8 cellular contexts compared by ENCODE assay signal in genomic region chr18:812673-813404, GRCh38. TPM values are rescaled to one million over a fixed set of nuclear protein-coding genes. Genes with fewer than 3 reads are reported as not detected.
DNase-seq lines count a peak whose midpoint lies in the region; ATAC-seq, FAIRE-seq and TF ChIP-seq lines count a peak whose summit lies in the region.

No MANE protein-coding gene starts in this region.

- BruUV-seq in HepG2 (replicated peaks; lab: Mats Ljungman, UMichigan): TSS peak; percentile 89

- H3K36me3 ChIP-seq in colonic mucosa (no peaks in the 10 kb centered on the region), HepG2 (replicated peaks in 1 of 2; ENCODE audit: control insufficient read depth in 1 of 2, insufficient read depth in 2 of 2, low read length in 2 of 2) (no peaks in the 10 kb centered on the region)

- peaks cover 10% of the 10 kb centered on the region for H4K20me1 ChIP-seq in HepG2 (ENCODE audit: insufficient read depth, low read length)

- POLR2A ChIA-PET in HepG2 (lab: Yijun Ruan, JAX): interaction anchor here (0.7 to 1.6 kb wide), 8 partner anchors 17 to 130 kb away, joined by 3 to 10 read pairs (median 4); partner anchors contain the start of gene ENOSF1

- DNase-seq in GM10266 (ENCODE audit: extremely low spot score) (peak; percentile 28), NCI-H146 treated with DMSO at 0.1 percent for 48 hours (lab: John Stamatoyannopoulos, UW; ENCODE audit: unreplicated experiment) (peak; percentile 74), colonic mucosa (peak; percentile 80), HepG2 (ENCODE audit: low spot score) (peak; percentile 37), superior temporal gyrus (ENCODE audit: extremely low spot score) (no peak)
- peak; percentile 32 to 42 for DNase-seq in activated CD4-positive, alpha-beta T cell treated with anti-CD3 and anti-CD28 coated beads for 24 hours (ENCODE audit: low read depth in 2 of 2)
- peak; percentile 50 to 79 for DNase-seq in stimulated activated CD4-positive, alpha-beta T cell treated with anti-CD3 and anti-CD28 coated beads, Interleukin-4, amount 100 ng/mL, for 4 hours

- peaks cover 40% of the 10 kb centered on the region for H3K79me2 ChIP-seq in HepG2 (ENCODE audit: insufficient read depth, low read length)

- TF ChIP-seq CTCF in GM10266 (IDR thresholded peaks at IDR 0.05; ENCODE audit: control insufficient read depth, insufficient read depth, low read depth, missing control alignments): no peak
- TF ChIP-seq CTCF in colonic mucosa (IDR thresholded peaks at IDR 0.05): no peak
- TF ChIP-seq CTCF in HepG2 (CRISPR knock-in tag; IDR thresholded peaks at IDR 0.05): no peak

- TF ChIP-seq EP300 in HepG2 (IDR thresholded peaks at IDR 0.05; ENCODE audit: low read depth in 2 of 2, low read length in 2 of 2) (no peak), HepG2 (CRISPR knock-in tag; IDR thresholded peaks at IDR 0.05; ENCODE audit: borderline replicate concordance) (no peak)

- no peak for FAIRE-seq in HepG2 (lab: Jason Lieb, UNC)

- TF ChIP-seq POLR2A in HepG2 (IDR thresholded peaks at IDR 0.05; ENCODE audit: insufficient read depth in 1 of 2, low read depth in 2 of 2, low read length in 2 of 2): peak in 1 of 2 experiments; percentile 69; a peak in 2 of 4 replicates

- peak overlapping the region; percentile 90 for H3K27ac ChIP-seq in colonic mucosa
- H3K27ac ChIP-seq in HepG2 (ENCODE audit: extremely low read length, insufficient read depth, low read length): peak overlapping the region; percentile 89

- H3K9me3 ChIP-seq in colonic mucosa (no peaks in the 10 kb centered on the region), HepG2 (ENCODE audit: low read length) (no peaks in the 10 kb centered on the region)

- H3K4me3 ChIP-seq in colonic mucosa (peak overlapping the region; percentile 88), HepG2 (replicated peaks in 1 of 3; ENCODE audit: insufficient read depth in 1 of 3, low read depth in 2 of 3, low read length in 3 of 3) (peak overlapping the region; percentile 69 to 99 (median 99))

- in situ Hi-C loops in HepG2 (cut with HindIII; ENCODE audit: extremely low pct_ligation_motif_present, low pct_unique_long_range_greater_than_20kb): no loop called here

- peak overlapping the region; percentile 85 to 95 for H3K9ac ChIP-seq in colonic mucosa (ENCODE audit: low read depth in 2 of 2, low read length in 2 of 2)
- H3K9ac ChIP-seq in HepG2 (ENCODE audit: insufficient read depth, low read depth, low read length): peak overlapping the region; percentile 90

- H3K27me3 ChIP-seq in colonic mucosa (no peaks in the 10 kb centered on the region), HepG2 (ENCODE audit: control insufficient read depth in 1 of 2, insufficient read depth in 2 of 2, low read length in 2 of 2) (no peaks in the 10 kb centered on the region; a peak in 1 of 5 replicates)

- TF ChIP-seq RAD21 in HepG2 (CRISPR knock-in tag; IDR thresholded peaks at IDR 0.05): no peak

- intact Hi-C loops in colonic mucosa (cut with DNase I): no loop called here
- intact Hi-C loops in HepG2 (cut with micrococcal nuclease; ENCODE audit: unreplicated experiment): no loop called here

- H2AFZ ChIP-seq in HepG2 (ENCODE audit: low read length): no peak overlapping the region

- peak overlapping the region; percentile 93 for H3K4me2 ChIP-seq in HepG2 (ENCODE audit: low read depth, low read length)

- WGBS in HepG2 (ENCODE audit: low lambda C conversion rate): 2% methylated on average over 25 of the region's 33 CpGs

- H3K4me1 ChIP-seq in colonic mucosa (no peaks in the 10 kb centered on the region), HepG2 (ENCODE audit: insufficient read depth, low read length) (peaks cover 46% of the 10 kb centered on the region)

- peak; percentile 33 for ATAC-seq in HG02588 (IDR thresholded peaks at IDR 0.05; ENCODE audit: unreplicated experiment)
- peak; percentile 26 for ATAC-seq in HepG2

- CTCF ChIA-PET in HepG2 (lab: Yijun Ruan, JAX; ENCODE audit: low intra/inter-chr PET ratio, low total read pairs): no interaction called here

TF ChIP-seq in HepG2, 621 proteins besides CTCF, POLR2A, EP300 and RAD21 (continues in another document):
- TF ChIP-seq GFI1 (CRISPR knock-in tag; IDR thresholded peaks at IDR 0.05; ENCODE audit: borderline replicate concordance) (no peak), ZNF350 (CRISPR knock-in tag; IDR thresholded peaks at IDR 0.05; ENCODE audit: borderline replicate concordance, low read depth) (no peak), KMT2A (CRISPR knock-in tag; IDR thresholded peaks at IDR 0.05) (no peak), SAFB2 (CRISPR knock-in tag; IDR thresholded peaks at IDR 0.05; ENCODE audit: borderline replicate concordance, low read depth) (no peak; the same call in 1 of the 2 replicates), HHEX (CRISPR knock-in tag; IDR thresholded peaks at IDR 0.05) (no peak), ZFP37 (CRISPR knock-in tag; IDR thresholded peaks at IDR 0.05; ENCODE audit: borderline replicate concordance) (no peak; the same call in 1 of the 2 replicates), HIVEP1 (CRISPR knock-in tag; IDR thresholded peaks at IDR 0.05) (no peak), MTA1 (CRISPR knock-in tag; IDR thresholded peaks at IDR 0.05; ENCODE audit: borderline replicate concordance) (peak; percentile 11; the same call in 1 of the 2 replicates), ZNF607 (CRISPR knock-in tag; IDR thresholded peaks at IDR 0.05; ENCODE audit: borderline replicate concordance) (no peak), RBM22 (optimal IDR thresholded peaks at IDR 0.05; ENCODE audit: low read length) (peak; percentile 43), ZNF276 (CRISPR knock-in tag; IDR thresholded peaks at IDR 0.05; ENCODE audit: low read depth) (no peak), ZKSCAN8 (CRISPR knock-in tag; IDR thresholded peaks at IDR 0.05; ENCODE audit: borderline replicate concordance) (no peak)
- TF ChIP-seq, protein P1, sequence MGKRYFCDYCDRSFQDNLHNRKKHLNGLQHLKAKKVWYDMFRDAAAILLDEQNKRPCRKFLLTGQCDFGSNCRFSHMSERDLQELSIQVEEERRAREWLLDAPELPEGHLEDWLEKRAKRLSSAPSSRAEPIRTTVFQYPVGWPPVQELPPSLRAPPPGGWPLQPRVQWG (CRISPR knock-in tag; IDR thresholded peaks at IDR 0.05; ENCODE audit: borderline replicate concordance, low read depth): no peak
- TF ChIP-seq, protein P2, sequence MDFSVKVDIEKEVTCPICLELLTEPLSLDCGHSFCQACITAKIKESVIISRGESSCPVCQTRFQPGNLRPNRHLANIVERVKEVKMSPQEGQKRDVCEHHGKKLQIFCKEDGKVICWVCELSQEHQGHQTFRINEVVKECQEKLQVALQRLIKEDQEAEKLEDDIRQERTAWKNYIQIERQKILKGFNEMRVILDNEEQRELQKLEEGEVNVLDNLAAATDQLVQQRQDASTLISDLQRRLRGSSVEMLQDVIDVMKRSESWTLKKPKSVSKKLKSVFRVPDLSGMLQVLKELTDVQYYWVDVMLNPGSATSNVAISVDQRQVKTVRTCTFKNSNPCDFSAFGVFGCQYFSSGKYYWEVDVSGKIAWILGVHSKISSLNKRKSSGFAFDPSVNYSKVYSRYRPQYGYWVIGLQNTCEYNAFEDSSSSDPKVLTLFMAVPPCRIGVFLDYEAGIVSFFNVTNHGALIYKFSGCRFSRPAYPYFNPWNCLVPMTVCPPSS (IDR thresholded peaks at IDR 0.05): no peak

RNA-seq across cellular contexts. Expression of gene YES1, which starts 0.8 kb away (rescaled TPM):
- total RNA-seq in colonic mucosa (10 to 100 TPM; 56.3 to 83.4 TPM), HepG2 (2016; rRNA removed; fragmentation: Illumina TruSeq; extraction: Trizol) (70.8 and 105 TPM in 2 replicates)
- total RNA-seq in HepG2 (2016; cell fraction: cytosol; rRNA removed; fragmentation: Illumina TruSeq; extraction: Trizol; ENCODE audit: low read depth): 15.8 and 18.2 TPM in 2 replicates
- total RNA-seq in HepG2 (2016; cell fraction: insoluble cytoplasmic fraction; rRNA removed; fragmentation: Illumina TruSeq; extraction: Trizol): 69.2 and 96.9 TPM in 2 replicates
- total RNA-seq in HepG2 (2016; cell fraction: membrane; rRNA removed; fragmentation: Illumina TruSeq; extraction: Trizol): 80.5 and 89.8 TPM in 2 replicates
- 32.4 and 40.0 TPM in 2 replicates for total RNA-seq in HepG2 (2016; cell fraction: nucleus; rRNA removed; fragmentation: Illumina TruSeq; extraction: Trizol)
- 13.6 and 17.2 TPM in 2 replicates for polyA plus RNA-seq in HepG2 (2011; rRNA removed)
- polyA plus RNA-seq in HepG2 (2011; cell fraction: cytosol; rRNA removed): 20.0 and 23.3 TPM in 2 replicates
- polyA plus RNA-seq in HepG2 (2011; cell fraction: nucleus; rRNA removed): 12.0 and 12.1 TPM in 2 replicates
- 38.9 and 45.8 TPM in 2 replicates for polyA plus RNA-seq in HepG2 (2012)
- 10.0 and 10.4 TPM in 2 replicates for polyA plus RNA-seq in HepG2 (2016; cell fraction: cytosol; fragmentation: Illumina TruSeq; extraction: Trizol; ENCODE audit: low read depth)
- 69.0 and 76.0 TPM in 2 replicates for polyA plus RNA-seq in HepG2 (2016; cell fraction: insoluble cytoplasmic fraction; fragmentation: Illumina TruSeq; extraction: Trizol; ENCODE audit: low read depth)
- polyA plus RNA-seq in HepG2 (2016; cell fraction: membrane; fragmentation: Illumina TruSeq; extraction: Trizol; ENCODE audit: low read depth): 33.4 and 35.7 TPM in 2 replicates
- polyA plus RNA-seq in HepG2 (2016; cell fraction: nucleus; fragmentation: Illumina TruSeq; extraction: Trizol; ENCODE audit: insufficient read depth, low read depth): 27.3 and 29.1 TPM in 2 replicates
- polyA minus RNA-seq in HepG2 (2011; rRNA and poly(A)+ RNA removed; ENCODE audit: low replicate concordance): 35.4 and 58.6 TPM in 2 replicates
- polyA minus RNA-seq in HepG2 (2011; cell fraction: cytosol; rRNA and poly(A)+ RNA removed): 29.1 and 33.4 TPM in 2 replicates
- polyA minus RNA-seq in HepG2 (2011; cell fraction: nucleus; rRNA and poly(A)+ RNA removed): 16.5 and 22.1 TPM in 2 replicates
